In the genomic region with DNA sequence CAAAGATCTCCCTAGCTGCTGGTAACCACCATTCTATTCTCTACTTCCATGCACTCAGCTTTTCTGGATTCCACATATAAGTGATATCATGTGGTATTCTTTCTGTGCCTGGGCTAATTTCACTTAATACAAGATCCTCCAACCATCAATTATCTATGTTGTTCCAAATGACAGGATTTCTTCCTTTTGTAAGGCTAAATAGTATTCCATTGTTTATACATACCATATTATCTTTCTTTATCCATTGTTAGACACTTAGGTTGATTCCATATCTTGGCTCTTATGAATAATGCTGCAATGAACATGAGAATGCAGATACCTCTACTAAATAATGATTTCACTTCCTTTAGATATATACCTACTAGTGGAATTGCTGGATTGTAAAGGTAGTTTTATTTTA, we compare ENCODE assay signal across 8 cellular contexts.
"Had no signal": no experiment of that assay in that cellular context is flagged by ENCODE, and none has a peak within 500 bp of the region (broad histone marks: within the 10 kb centered on the region; RNA-seq: fewer than 3 reads in every experiment).

No MANE protein-coding gene starts in this region.

- H3K4me3 Mint-ChIP-seq: IgD-negative memory B cell had no signal

- H3K27ac Mint-ChIP-seq: IgD-negative memory B cell had no signal

- ATAC-seq: HepG2 had no signal

- FAIRE-seq: HepG2, HTR-8/SVneo had no signal

- DNase-seq: IMR-90, KBM-7, KG1 had no signal

- H3K4me2 ChIP-seq: KMS-11 had no signal

- H3K27me3 Mint-ChIP-seq: IgD-negative memory B cell had no signal

- H3K27ac ChIP-seq: HL-60, KMS-11 had no signal

- H3K9ac ChIP-seq: KMS-11 had no signal
